In the genomic region with DNA sequence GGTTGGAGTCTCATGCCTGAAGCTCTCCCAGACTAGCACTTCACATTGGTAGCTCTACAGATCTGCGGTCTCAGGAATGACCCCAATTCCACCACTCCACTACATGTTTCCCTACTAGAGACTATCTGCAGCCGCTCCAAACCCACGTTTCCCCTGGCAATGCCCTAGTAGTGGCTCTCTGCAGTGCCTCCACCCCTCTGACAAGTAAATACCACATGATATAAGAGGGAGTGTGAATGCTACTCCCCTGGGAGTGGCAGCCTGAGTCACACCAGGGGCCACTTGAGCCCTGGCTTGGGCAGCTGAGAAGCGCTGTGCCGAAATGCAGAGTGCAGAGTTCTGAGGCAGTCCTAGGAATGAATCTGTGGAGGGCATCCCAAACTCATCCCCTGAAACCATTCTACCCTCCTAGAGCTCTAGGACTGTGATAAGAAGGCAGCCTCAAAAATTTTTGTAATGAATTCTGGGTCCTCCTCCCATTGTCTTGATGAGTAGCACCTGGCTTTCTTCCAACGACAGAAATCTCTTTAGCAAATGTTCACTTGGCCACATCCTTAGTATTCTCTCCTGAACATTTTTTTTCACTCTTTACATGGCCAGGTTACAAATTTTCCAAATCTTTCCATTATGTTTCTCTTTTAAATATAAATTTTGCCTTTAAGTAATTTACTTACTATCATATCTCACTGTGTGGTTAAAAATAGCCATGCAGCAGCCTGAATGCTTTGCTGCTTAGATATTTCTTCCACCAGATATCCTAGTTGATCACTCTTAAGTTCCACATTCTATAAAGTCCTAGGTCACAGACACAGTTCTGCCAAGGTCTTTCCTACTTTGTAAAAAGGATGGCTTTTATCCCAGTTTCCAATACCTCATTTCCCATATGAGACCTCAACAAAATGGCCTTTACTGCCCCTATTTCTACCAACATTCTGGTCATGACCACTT, we compare ENCODE assay signal across 1 cellular context.
TF ChIP-seq lines count a peak whose summit lies in the region.

No MANE protein-coding gene starts in this region.

TF ChIP-seq in HCT116, 20 proteins besides CTCF, POLR2A, EP300 and RAD21 (continued from another document):
- no peak for TF ChIP-seq JUND (IDR thresholded peaks at IDR 0.05)
- no peak for TF ChIP-seq ZFX (IDR thresholded peaks at IDR 0.05)
- no peak for TF ChIP-seq YY1 (IDR thresholded peaks at IDR 0.05; ENCODE audit: extremely low read depth, insufficient replicate concordance, low read depth, low read length)
- TF ChIP-seq, protein P1, sequence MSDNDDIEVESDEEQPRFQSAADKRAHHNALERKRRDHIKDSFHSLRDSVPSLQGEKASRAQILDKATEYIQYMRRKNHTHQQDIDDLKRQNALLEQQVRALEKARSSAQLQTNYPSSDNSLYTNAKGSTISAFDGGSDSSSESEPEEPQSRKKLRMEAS (IDR thresholded peaks at IDR 0.05), result no peak
- no peak for TF ChIP-seq TCF7L2 (IDR thresholded peaks at IDR 0.05; ENCODE audit: borderline replicate concordance, extremely low read depth, insufficient read depth, insufficient read length)
